In the genomic region with DNA sequence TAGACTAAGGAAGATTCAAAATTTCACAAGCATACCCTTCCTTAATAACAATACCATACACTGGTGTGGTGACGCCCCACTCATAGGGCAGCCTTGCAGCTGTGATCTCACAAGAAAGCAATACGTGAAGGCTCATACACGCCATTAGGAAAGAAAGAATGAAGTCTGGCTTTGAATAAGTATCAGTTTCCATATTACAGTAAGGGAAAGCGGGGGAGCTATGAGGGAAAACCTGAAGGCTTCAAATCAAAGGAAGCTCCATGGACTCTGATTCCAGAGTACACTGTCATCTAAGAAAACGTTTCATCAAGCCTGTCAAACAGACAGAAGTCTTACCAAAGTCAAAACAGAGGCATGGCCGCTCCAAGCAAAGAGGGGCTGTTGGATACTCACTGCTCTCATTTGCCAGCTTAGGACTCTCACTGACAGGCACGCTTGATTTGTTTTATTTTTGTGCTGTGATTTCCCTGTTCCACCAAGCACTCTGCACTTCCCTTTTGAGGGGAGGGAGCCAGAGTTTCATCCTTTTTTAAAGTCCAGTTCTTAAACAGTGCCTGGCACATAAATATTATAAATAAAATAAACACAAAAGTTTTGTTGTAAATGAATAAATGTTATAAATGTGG, we compare ENCODE assay signal across 15 cellular contexts.
DNase-seq lines count a peak whose midpoint lies in the region; ATAC-seq and TF ChIP-seq lines count a peak whose summit lies in the region.
"Had no signal": no experiment of that assay in that cellular context is flagged by ENCODE, and none has a peak within 500 bp of the region (broad histone marks: within the 10 kb centered on the region; RNA-seq: fewer than 3 reads in every experiment).

No MANE protein-coding gene starts in this region.

- ATAC-seq in GM21360 (IDR thresholded peaks at IDR 0.05; ENCODE audit: unreplicated experiment) (peak; percentile 54), HG03521 (IDR thresholded peaks at IDR 0.05; ENCODE audit: unreplicated experiment) (peak; percentile 38), HG03196 (IDR thresholded peaks at IDR 0.05; ENCODE audit: unreplicated experiment) (no peak)
- ATAC-seq: natural killer cell treated with Interleukin-12 subunit alpha and Interleukin-12 subunit beta and Interleukin-15 and Interleukin-18, amount 100 ng/mL, for 72 hours; upper lobe of right lung had no signal

- H3K36me3 Mint-ChIP-seq in progenitor cell of endocrine pancreas (ENCODE audit: insufficient read depth): no peaks in the 10 kb centered on the region
- H3K36me3 Mint-ChIP-seq: natural killer cell treated with Interleukin-12 subunit alpha and Interleukin-12 subunit beta and Interleukin-15 and Interleukin-18, amount 100 ng/mL, for 72 hours had no signal

- DNase-seq in fibroblast of the aortic adventitia (ENCODE audit: low read depth) (peak; percentile 17), progenitor cell of endocrine pancreas (ENCODE audit: low spot score, unreplicated experiment) (no peak), islet precursor cell (no peak), HUDEP-2 (lab: John Stamatoyannopoulos, UW; ENCODE audit: unreplicated experiment in 76 of 76) (no peak)
- DNase-seq: 8988T; activated T-cell treated with anti-CD3 and anti-CD28 coated beads, Interleukin-2, amount 50 U/mL, for 24 hours; H7; stimulated activated CD4-positive, alpha-beta T cell treated with anti-CD3 and anti-CD28 coated beads, Interleukin-4, amount 100 ng/mL, for 4 hours; upper lobe of right lung had no signal

- TF ChIP-seq CTCF in fibroblast of the aortic adventitia (IDR thresholded peaks at IDR 0.05; ENCODE audit: insufficient read depth, low read length) (no peak), progenitor cell of endocrine pancreas (IDR thresholded peaks at IDR 0.05; ENCODE audit: unreplicated experiment) (no peak)

- H3K4me3 ChIP-seq in ACC112 (ENCODE audit: low read depth, low read length) (peak overlapping the region; percentile 62; the same call in 1 of the 2 replicates), fibroblast of the aortic adventitia (ENCODE audit: low read depth, low read length) (no peak overlapping the region)
- H3K4me3 ChIP-seq: upper lobe of right lung had no signal

- no peaks in the 10 kb centered on the region for H3K36me3 ChIP-seq in ACC112 (ENCODE audit: insufficient read depth, low read length)
- H3K36me3 ChIP-seq: upper lobe of right lung had no signal

- no peaks in the 10 kb centered on the region for H3K79me2 ChIP-seq in ACC112 (ENCODE audit: control insufficient read depth, insufficient read depth, low read length, unreplicated experiment)

- H3K27ac Mint-ChIP-seq in progenitor cell of endocrine pancreas: no peak overlapping the region
- H3K27ac Mint-ChIP-seq: activated T-cell treated with anti-CD3 and anti-CD28 coated beads, Interleukin-2, amount 50 U/mL, for 24 hours; natural killer cell treated with Interleukin-12 subunit alpha and Interleukin-12 subunit beta and Interleukin-15 and Interleukin-18, amount 100 ng/mL, for 72 hours; T-helper 1 cell treated with Interleukin-12 subunit alpha and Interleukin-12 subunit beta and Interleukin-4 antibody, amounts not matched to agents 30 μg/mL and 1 μg/mL, for 36 hours had no signal

- H3K4me1 Mint-ChIP-seq in progenitor cell of endocrine pancreas (ENCODE audit: low read depth): peaks cover 3% of the 10 kb centered on the region

- H3K9me3 Mint-ChIP-seq in progenitor cell of endocrine pancreas (ENCODE audit: low read depth): no peaks in the 10 kb centered on the region
- H3K9me3 Mint-ChIP-seq: activated T-cell treated with anti-CD3 and anti-CD28 coated beads, Interleukin-2, amount 50 U/mL, for 24 hours; T-helper 1 cell treated with Interleukin-12 subunit alpha and Interleukin-12 subunit beta and Interleukin-4 antibody, amounts not matched to agents 30 μg/mL and 1 μg/mL, for 36 hours had no signal

- no peaks in the 10 kb centered on the region for H3K27me3 ChIP-seq in ACC112 (ENCODE audit: insufficient read depth, low read length)
- H3K27me3 ChIP-seq: upper lobe of right lung had no signal

- H3K4me1 ChIP-seq in ACC112 (ENCODE audit: control insufficient read depth, insufficient read depth, low read length, unreplicated experiment): peaks cover 47% of the 10 kb centered on the region

- no peak overlapping the region for H3K4me3 Mint-ChIP-seq in progenitor cell of endocrine pancreas (ENCODE audit: low read depth)
- H3K4me3 Mint-ChIP-seq: activated T-cell treated with anti-CD3 and anti-CD28 coated beads, Interleukin-2, amount 50 U/mL, for 24 hours; natural killer cell treated with Interleukin-12 subunit alpha and Interleukin-12 subunit beta and Interleukin-15 and Interleukin-18, amount 100 ng/mL, for 72 hours; T-helper 1 cell treated with Interleukin-12 subunit alpha and Interleukin-12 subunit beta and Interleukin-4 antibody, amounts not matched to agents 30 μg/mL and 1 μg/mL, for 36 hours had no signal

- H2AFZ ChIP-seq in ACC112 (ENCODE audit: low read length, unreplicated experiment): peak overlapping the region; percentile 27

- peaks cover 5% of the 10 kb centered on the region for H3K27me3 Mint-ChIP-seq in progenitor cell of endocrine pancreas
- H3K27me3 Mint-ChIP-seq: natural killer cell treated with Interleukin-12 subunit alpha and Interleukin-12 subunit beta and Interleukin-15 and Interleukin-18, amount 100 ng/mL, for 72 hours had no signal

- H3K27ac ChIP-seq in ACC112 (ENCODE audit: low read depth, low read length): peak overlapping the region; percentile 90; the same call in 1 of the 2 replicates
